In the genomic region with DNA sequence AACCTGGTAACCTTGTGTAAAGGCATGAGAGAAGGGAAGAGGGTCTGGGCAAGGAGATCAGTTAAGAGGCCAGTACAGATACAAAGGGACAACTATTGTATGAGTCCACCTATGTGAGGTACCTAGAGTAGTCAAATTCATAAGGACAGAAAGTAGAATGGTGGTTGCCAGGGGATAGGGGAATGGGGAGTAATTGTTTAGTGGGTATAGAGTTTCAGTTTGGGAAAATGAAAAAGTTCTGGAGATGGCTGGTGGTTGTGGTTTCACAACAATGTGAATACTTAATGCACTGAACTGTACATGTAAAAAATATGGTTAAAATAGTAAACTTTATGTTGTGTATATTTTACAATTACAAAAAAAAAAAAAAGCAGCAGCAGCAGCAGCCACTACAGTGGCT, we compare ENCODE assay signal across 19 cellular contexts.
"Had no signal": no experiment of that assay in that cellular context is flagged by ENCODE, and none has a peak within 500 bp of the region (broad histone marks: within the 10 kb centered on the region; RNA-seq: fewer than 3 reads in every experiment).

No MANE protein-coding gene starts in this region.

- H3K4me3 ChIP-seq: K562, SJSA1, SK-N-MC had no signal

- ATAC-seq: HepG2, K562 had no signal

- H3K27ac ChIP-seq: SJSA1, SK-N-MC had no signal

- H3K27me3 ChIP-seq: SJSA1 had no signal

- H3K4me1 ChIP-seq: SJSA1 had no signal

- DNase-seq: MV-4-11, NCI-H1048, NCI-H1105, NCI-H1417, NCI-H1436 treated with DMSO at 0.1 percent for 48 hours, NCI-H1694, NCI-H187 treated with DMSO at 0.1 percent for 48 hours, NCI-H2029 treated with DMSO at 0.1 percent for 48 hours, NCI-H2227 treated with DMSO at 0.1 percent for 48 hours, NCI-H524 treated with DMSO at 0.1 percent for 48 hours, NCI-H69, NCI-H774, Right ventricle myocardium superior, RPMI8226, SIG-M5 had no signal

- H3K9me3 ChIP-seq: SJSA1 had no signal
